ENCODE assay signal across 8 cellular contexts in the genomic region with DNA sequence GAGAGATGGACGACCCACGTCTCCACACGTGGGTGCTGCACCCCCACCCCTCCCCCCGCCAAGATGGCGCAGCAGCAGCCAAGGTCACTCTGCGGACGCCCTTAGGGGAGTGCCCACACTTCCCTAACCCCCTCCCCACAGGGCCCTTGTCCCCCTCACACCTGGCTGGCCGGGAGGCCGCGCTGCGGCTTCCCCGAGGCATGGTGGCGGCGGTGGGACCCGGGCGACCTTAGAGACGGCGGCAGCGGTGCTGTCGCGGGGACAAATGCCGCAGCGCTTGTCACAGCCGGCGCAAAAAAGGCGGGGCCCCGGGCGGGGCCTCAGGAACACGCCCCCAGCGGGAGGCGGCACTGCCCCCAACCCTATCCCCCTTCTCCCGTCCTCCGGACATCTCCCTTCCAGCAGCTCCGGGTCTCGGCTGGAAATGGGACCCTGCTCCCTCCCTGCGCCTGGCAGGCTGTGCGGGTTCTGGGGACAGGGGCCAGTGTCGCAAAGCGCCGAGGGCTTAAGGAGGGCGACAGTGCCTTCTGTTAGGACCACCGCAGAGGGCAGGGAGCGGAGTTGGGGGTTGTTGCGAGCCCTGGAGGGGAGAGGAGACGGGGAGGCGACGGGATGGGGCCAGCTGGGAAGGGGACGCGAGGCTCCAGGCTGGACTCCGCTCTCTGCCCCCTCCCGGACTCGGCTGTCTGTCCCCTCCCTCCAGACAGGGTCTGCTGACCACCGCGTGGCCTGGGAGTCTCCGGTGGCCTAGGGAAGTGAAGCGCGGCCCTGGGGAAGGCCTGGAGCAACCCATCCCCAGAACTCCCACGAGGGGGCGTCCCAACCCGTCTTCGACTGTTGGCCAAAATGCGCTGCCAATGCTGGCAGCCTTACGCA. TPM values are rescaled to one million over a fixed set of nuclear protein-coding genes. Genes with fewer than 3 reads are reported as not detected.
DNase-seq lines count a peak whose midpoint lies in the region; ATAC-seq and TF ChIP-seq lines count a peak whose summit lies in the region.

A gene (minus strand): TSS at position 300 of the 876 bp plus-strand sequence. CDS start 98 bp downstream, at position 202.

- H3K27ac Mint-ChIP-seq in activated naive CD8-positive, alpha-beta T cell treated with anti-CD3 and anti-CD28 coated beads for 36 hours, result peak within 1 kb of the TSS; percentile 84

- TF ChIP-seq EP300 in tibial nerve (IDR thresholded peaks at IDR 0.05), result peak in 1 of 2 donors; percentile 81

- TF ChIP-seq CTCF in AG10803 (conservative IDR thresholded peaks at IDR 0.05; ENCODE audit: low read length), result peak; percentile 74
- peak; percentile 45 for TF ChIP-seq CTCF in LNCaP clone FGC (IDR thresholded peaks at IDR 0.05; ENCODE audit: control insufficient read depth, extremely low read depth, insufficient read depth)
- peak; percentile 63 for TF ChIP-seq CTCF in parathyroid adenoma (IDR thresholded peaks at IDR 0.05)
- peak; percentile 76 to 95 (median 84) for TF ChIP-seq CTCF in tibial nerve (IDR thresholded peaks at IDR 0.05)

- DNase-seq in AG10803 (ENCODE audit: low read depth) (peak; percentile 64), LNCaP clone FGC (ENCODE audit: low read depth) (no peak), SKM-1 treated with dmso at 0.1 percent for 144 hours (lab: John Stamatoyannopoulos, UW; ENCODE audit: unreplicated experiment) (peak; percentile 76), Right ventricle myocardium superior (peak; percentile 90), tibial nerve (ENCODE audit: low spot score in 2 of 2) (peak; percentile 60 to 74)
- DNase-seq in activated naive CD8-positive, alpha-beta T cell treated with anti-CD3 and anti-CD28 coated beads for 36 hours, result peak; percentile 86

- H3K4me2 ChIP-seq in parathyroid adenoma (ENCODE audit: low read length), result peak within 1 kb of the TSS; percentile 100

- H3K27ac ChIP-seq in parathyroid adenoma (peak within 1 kb of the TSS; percentile 88), tibial nerve (peak within 1 kb of the TSS; percentile 86 to 92 (median 89))

- H3K36me3 ChIP-seq in parathyroid adenoma (ENCODE audit: control insufficient read depth, insufficient read depth, low read length) (no peaks in the 10 kb centered on the region), tibial nerve (peaks cover 0 to 16% (median 0%) of the 10 kb centered on the region in 3 donors)

- no peaks in the 10 kb centered on the region for H3K9me3 ChIP-seq in parathyroid adenoma (ENCODE audit: control insufficient read depth, low read length)
- no peaks in the 10 kb centered on the region for H3K9me3 ChIP-seq in tibial nerve

- H3K79me2 ChIP-seq in parathyroid adenoma, result peaks cover 3% of the 10 kb centered on the region

- peak; percentile 44 for ATAC-seq in GM19043 (IDR thresholded peaks at IDR 0.05; ENCODE audit: low read depth, unreplicated experiment)
- ATAC-seq in Right ventricle myocardium superior (ENCODE audit: poor library complexity), result peak; percentile 83

- H3K4me3 ChIP-seq in AG10803 (ENCODE audit: low read length) (peak within 1 kb of the TSS; percentile 74), LNCaP clone FGC (ENCODE audit: low read depth, low read length) (peak within 1 kb of the TSS; percentile 87), parathyroid adenoma (ENCODE audit: low read depth, low read length) (peak within 1 kb of the TSS; percentile 77), tibial nerve (peak within 1 kb of the TSS; percentile 48 to 80 (median 67))

- WGBS in tibial nerve, 2 donors, result 3% methylated on average over 35 to 39 of the region's 63 CpGs

- peak within 1 kb of the TSS; percentile 82 for H3K4me3 Mint-ChIP-seq in activated naive CD8-positive, alpha-beta T cell treated with anti-CD3 and anti-CD28 coated beads for 36 hours

- no peaks in the 10 kb centered on the region for H3K27me3 Mint-ChIP-seq in activated naive CD8-positive, alpha-beta T cell treated with anti-CD3 and anti-CD28 coated beads for 36 hours

- H3K27me3 ChIP-seq in parathyroid adenoma (ENCODE audit: control insufficient read depth, insufficient read depth, low read length) (no peaks in the 10 kb centered on the region), tibial nerve (no peaks in the 10 kb centered on the region)

- peak within 1 kb of the TSS; percentile 37 for H3K9ac ChIP-seq in parathyroid adenoma

- peak within 1 kb of the TSS; percentile 93 for H2AFZ ChIP-seq in parathyroid adenoma

- H3K9me3 Mint-ChIP-seq in activated naive CD8-positive, alpha-beta T cell treated with anti-CD3 and anti-CD28 coated beads for 36 hours, result no peaks in the 10 kb centered on the region

- peaks cover 44% of the 10 kb centered on the region for H3K4me1 Mint-ChIP-seq in activated naive CD8-positive, alpha-beta T cell treated with anti-CD3 and anti-CD28 coated beads for 36 hours

- intact Hi-C loops in Right ventricle myocardium superior (cut with DNase I), result loop anchor here (5.0 kb wide), 1 partner anchor 79 kb away; no protein-coding TSS in a partner anchor

- peak; percentile 62 to 81 for TF ChIP-seq POLR2A in tibial nerve (IDR thresholded peaks at IDR 0.05)

- H3K36me3 Mint-ChIP-seq in activated naive CD8-positive, alpha-beta T cell treated with anti-CD3 and anti-CD28 coated beads for 36 hours, result peaks cover 6% of the 10 kb centered on the region

- H3K4me1 ChIP-seq in parathyroid adenoma, result no peaks in the 10 kb centered on the region
- H3K4me1 ChIP-seq in tibial nerve, result peaks cover 0 to 75% (median 20%) of the 10 kb centered on the region in 4 donors

RNA-seq across cellular contexts. Expression of the gene that starts here (rescaled TPM):
- 100 to 1,000 TPM; 224 to 241 TPM for total RNA-seq in activated naive CD8-positive, alpha-beta T cell treated with anti-CD3 and anti-CD28 coated beads for 36 hours
- total RNA-seq in Right ventricle myocardium superior, result 1,600 TPM
- total RNA-seq in tibial nerve, result 10 to 100 TPM in 1 of 4 donors, 1 to 10 TPM in 2, not detected in 1; 3.7 to 14.0 (median 9.6) TPM

Comparison
In these comparisons a context has a peak if more than half of its experiments do, and no peak if none do; other contexts are left out.
1. RNA of the gene that starts here (total RNA-seq): 1,600 TPM in Right ventricle myocardium superior (single experiment) and 224 to 241 TPM in activated naive CD8-positive, alpha-beta T cell treated with anti-CD3 and anti-CD28 coated beads for 36 hours; 3.7 to 14.0 TPM in tibial nerve; every median in the first group is over 10 times any median in the second.
2. Peak in every context shown above with its lines, with median percentiles within 50 percentile points of each other: H3K4me3 ChIP-seq and CTCF ChIP-seq.